In genomic region chr1:232017057-232017456, GRCh38 we compare ENCODE assay signal across 14 cellular contexts.
"Had no signal": no experiment of that assay in that cellular context is flagged by ENCODE, and none has a peak within 500 bp of the region (broad histone marks: within the 10 kb centered on the region; RNA-seq: fewer than 3 reads in every experiment).

No MANE protein-coding gene starts in this region.

- H3K27me3 Mint-ChIP-seq: dendritic cell treated with granulocyte-macrophage colony-stimulating factor and Interleukin-4, amounts not matched to agents 40 ng/mL and 50 ng/mL, for 4 days; effector memory CD8-positive, alpha-beta T cell; naive thymus-derived CD8-positive, alpha-beta T cell; stimulated activated naive B cell treated with anti-CD40 and anti-IgM and Interleukin-4, amounts not matched to agents 10 μg/mL and 1 μg/mL and 100 μg/mL, for 72 hours had no signal

- DNase-seq: effector memory CD8-positive, alpha-beta T cell; esophagus squamous epithelium; foreskin melanocyte; hippocampal formation; mucosa of descending colon; naive thymus-derived CD8-positive, alpha-beta T cell; posterior cingulate gyrus; stimulated activated CD4-positive, alpha-beta T cell treated with anti-CD3 and anti-CD28 coated beads, Interleukin-2, amount 100 ng/mL, for 24 hours; stimulated activated CD4-positive, alpha-beta T cell treated with anti-CD3 and anti-CD28 coated beads, Interleukin-4, amount 100 ng/mL, for 4 hours; stimulated activated naive B cell treated with anti-CD40 and anti-IgM and Interleukin-4, amounts not matched to agents 10 μg/mL and 1 μg/mL and 100 μg/mL, for 72 hours; stomach had no signal

- H3K9me3 ChIP-seq: esophagus squamous epithelium, mucosa of descending colon, stomach had no signal

- H3K27ac ChIP-seq: stomach had no signal

- ATAC-seq: effector memory CD8-positive, alpha-beta T cell; mucosa of descending colon; naive thymus-derived CD8-positive, alpha-beta T cell; sciatic nerve; stimulated activated naive B cell treated with anti-CD40 and anti-IgM and Interleukin-4, amounts not matched to agents 10 μg/mL and 1 μg/mL and 100 μg/mL, for 72 hours had no signal

- H3K27me3 ChIP-seq: esophagus squamous epithelium, stomach had no signal

- H3K27ac Mint-ChIP-seq: dendritic cell treated with granulocyte-macrophage colony-stimulating factor and Interleukin-4, amounts not matched to agents 40 ng/mL and 50 ng/mL, for 4 days; effector memory CD8-positive, alpha-beta T cell; stimulated activated naive B cell treated with anti-CD40 and anti-IgM and Interleukin-4, amounts not matched to agents 10 μg/mL and 1 μg/mL and 100 μg/mL, for 72 hours had no signal

- H3K9me3 Mint-ChIP-seq: dendritic cell treated with granulocyte-macrophage colony-stimulating factor and Interleukin-4, amounts not matched to agents 40 ng/mL and 50 ng/mL, for 4 days; effector memory CD8-positive, alpha-beta T cell; naive thymus-derived CD8-positive, alpha-beta T cell; neural crest cell; stimulated activated naive B cell treated with anti-CD40 and anti-IgM and Interleukin-4, amounts not matched to agents 10 μg/mL and 1 μg/mL and 100 μg/mL, for 72 hours had no signal

- H3K36me3 Mint-ChIP-seq: stimulated activated naive B cell treated with anti-CD40 and anti-IgM and Interleukin-4, amounts not matched to agents 10 μg/mL and 1 μg/mL and 100 μg/mL, for 72 hours had no signal

- H3K4me1 Mint-ChIP-seq: naive thymus-derived CD8-positive, alpha-beta T cell; neural crest cell; stimulated activated naive B cell treated with anti-CD40 and anti-IgM and Interleukin-4, amounts not matched to agents 10 μg/mL and 1 μg/mL and 100 μg/mL, for 72 hours had no signal

- H3K4me3 ChIP-seq: esophagus squamous epithelium, mucosa of descending colon, stomach had no signal

- H3K36me3 ChIP-seq: esophagus squamous epithelium, stomach had no signal

- H3K4me3 Mint-ChIP-seq: dendritic cell treated with granulocyte-macrophage colony-stimulating factor and Interleukin-4, amounts not matched to agents 40 ng/mL and 50 ng/mL, for 4 days; effector memory CD8-positive, alpha-beta T cell; naive thymus-derived CD8-positive, alpha-beta T cell; neural crest cell; stimulated activated naive B cell treated with anti-CD40 and anti-IgM and Interleukin-4, amounts not matched to agents 10 μg/mL and 1 μg/mL and 100 μg/mL, for 72 hours had no signal
